In genomic region chr3:185912512-185912911, GRCh38 we compare ENCODE assay signal across 14 cellular contexts. TPM values are rescaled to one million over a fixed set of nuclear protein-coding genes. Genes with fewer than 3 reads are reported as not detected.
A peak's percentile ranks its signal among the peaks of the same experiment; 100 is the strongest.
DNase-seq lines count a peak whose midpoint lies in the region; ATAC-seq, FAIRE-seq and TF ChIP-seq lines count a peak whose summit lies in the region.
"Had no signal": no experiment of that assay in that cellular context is flagged by ENCODE, and none has a peak within 500 bp of the region (broad histone marks: within the 10 kb centered on the region; RNA-seq: fewer than 3 reads in every experiment).

No MANE protein-coding gene starts in this region.

- H4K20me1 ChIP-seq in HepG2 (ENCODE audit: insufficient read depth, low read length): peaks cover 27% of the 10 kb centered on the region

- POLR2A ChIA-PET in HepG2 (lab: Yijun Ruan, JAX): interaction anchor here (1.1 to 1.5 kb wide), 4 partner anchors 11 to 54 kb away, joined by 3 to 4 read pairs (median 4); no protein-coding TSS in a partner anchor

- H3K79me2 ChIP-seq in HepG2 (ENCODE audit: insufficient read depth, low read length): peaks cover 9% of the 10 kb centered on the region

- H3K9ac ChIP-seq in HepG2 (ENCODE audit: insufficient read depth, low read depth, low read length): no peak overlapping the region
- H3K9ac ChIP-seq in SK-N-MC (ENCODE audit: insufficient read length): no peak overlapping the region

- peaks cover 6 to 16% of the 10 kb centered on the region in 2 donors for H3K4me1 Mint-ChIP-seq in effector memory CD8-positive, alpha-beta T cell (ENCODE audit: low read depth in 2 of 2)

- WGBS in HepG2 (ENCODE audit: low lambda C conversion rate): 93% methylated on average over 11 of the region's 11 CpGs
- WGBS in right lobe of liver (ENCODE audit: insufficient coverage, low coverage, low lambda C conversion rate, missing lambda C conversion rate): 88% methylated on average over 7 of the region's 11 CpGs

- CTCF ChIA-PET in HepG2 (lab: Yijun Ruan, JAX; ENCODE audit: low intra/inter-chr PET ratio, low total read pairs): no interaction called here

- no peak overlapping the region for H3K4me2 ChIP-seq in HepG2 (ENCODE audit: low read depth, low read length)
- H3K4me2 ChIP-seq: PC-9 had no signal

- H3K4me1 ChIP-seq in HepG2 (ENCODE audit: insufficient read depth, low read length) (no peaks in the 10 kb centered on the region), right lobe of liver (no peaks in the 10 kb centered on the region)

- no peak overlapping the region for H3K4me3 Mint-ChIP-seq in effector memory CD8-positive, alpha-beta T cell
- H3K4me3 Mint-ChIP-seq: H9 had no signal

- ATAC-seq in HepG2 (no peak), right lobe of liver (no peak), GM19455 (IDR thresholded peaks at IDR 0.05; ENCODE audit: unreplicated experiment) (no peak)
- ATAC-seq in effector memory CD8-positive, alpha-beta T cell (replicated peaks): no peak

- H3K9me3 Mint-ChIP-seq in effector memory CD8-positive, alpha-beta T cell: no peaks in the 10 kb centered on the region
- H3K9me3 Mint-ChIP-seq: H9 had no signal

- H3K9me3 ChIP-seq in HepG2 (ENCODE audit: low read length): no peaks in the 10 kb centered on the region
- no peaks in the 10 kb centered on the region for H3K9me3 ChIP-seq in right lobe of liver
- no peaks in the 10 kb centered on the region for H3K9me3 ChIP-seq in SK-N-MC (ENCODE audit: low read depth, low read length)

- TF ChIP-seq EP300 in HepG2 (IDR thresholded peaks at IDR 0.05; ENCODE audit: low read depth in 2 of 2, low read length in 2 of 2) (no peak), HepG2 (CRISPR knock-in tag; IDR thresholded peaks at IDR 0.05; ENCODE audit: borderline replicate concordance) (no peak)

- TF ChIP-seq POLR2A in HepG2 (IDR thresholded peaks at IDR 0.05; ENCODE audit: insufficient read depth in 1 of 2, low read depth in 2 of 2, low read length in 2 of 2) (no peak), right lobe of liver (IDR thresholded peaks at IDR 0.05) (no peak)

- H3K27ac ChIP-seq in HepG2 (ENCODE audit: extremely low read length, insufficient read depth, low read length) (no peak overlapping the region), right lobe of liver (no peak overlapping the region), SK-N-MC (peak overlapping the region; percentile 42; the same call in 1 of the 2 replicates)
- H3K27ac ChIP-seq: C4-2B had no signal

- peaks cover 0 to 17% of the 10 kb centered on the region in 2 experiments; a peak in 3 of 5 replicates for H3K36me3 ChIP-seq in HepG2 (replicated peaks in 1 of 2; ENCODE audit: control insufficient read depth in 1 of 2, insufficient read depth in 2 of 2, low read length in 2 of 2)
- H3K36me3 ChIP-seq in right lobe of liver: peaks cover 4 to 33% (median 15%) of the 10 kb centered on the region in 4 donors
- peaks cover 46% of the 10 kb centered on the region for H3K36me3 ChIP-seq in SK-N-MC (ENCODE audit: insufficient read depth, low read length)

- no peak for TF ChIP-seq RAD21 in HepG2 (CRISPR knock-in tag; IDR thresholded peaks at IDR 0.05)

- H3K27me3 ChIP-seq in HepG2 (ENCODE audit: control insufficient read depth in 1 of 2, insufficient read depth in 2 of 2, low read length in 2 of 2) (no peaks in the 10 kb centered on the region), right lobe of liver (no peaks in the 10 kb centered on the region)

- no peak overlapping the region for H2AFZ ChIP-seq in HepG2 (ENCODE audit: low read length)
- H2AFZ ChIP-seq: PC-9 had no signal

- H3K36me3 Mint-ChIP-seq in effector memory CD8-positive, alpha-beta T cell (ENCODE audit: insufficient read depth): peaks cover 74% of the 10 kb centered on the region

- TF ChIP-seq CTCF in HepG2 (CRISPR knock-in tag; IDR thresholded peaks at IDR 0.05) (no peak), right lobe of liver (IDR thresholded peaks at IDR 0.05) (no peak)

- in situ Hi-C loops in HepG2 (cut with HindIII; ENCODE audit: extremely low pct_ligation_motif_present, low pct_unique_long_range_greater_than_20kb): no loop called here

- intact Hi-C loops in HepG2 (cut with micrococcal nuclease; ENCODE audit: unreplicated experiment) (loop anchor here (5.0 kb wide), 1 partner anchor 85 kb away; the partner anchor contains the start of gene IGF2BP2), right lobe of liver (cut with DNase I) (no loop called here)

- DNase-seq in HepG2 (ENCODE audit: low spot score) (no peak), right lobe of liver (no peak), SK-N-MC (ENCODE audit: low read depth, low spot score) (no peak), NCI-H1105 (lab: John Stamatoyannopoulos, UW) (no peak), H4 (ENCODE audit: low spot score) (no peak)
- DNase-seq in effector memory CD8-positive, alpha-beta T cell: no peak
- DNase-seq: COR-L47, H9, KBM-7, NCI-H1436 treated with DMSO at 0.1 percent for 48 hours, NCI-H2081, PC-9 had no signal

- H3K27ac Mint-ChIP-seq in effector memory CD8-positive, alpha-beta T cell: peak overlapping the region; percentile 26 to 41

- no peaks in the 10 kb centered on the region for H3K27me3 Mint-ChIP-seq in effector memory CD8-positive, alpha-beta T cell

- H3K4me3 ChIP-seq in HepG2 (replicated peaks in 1 of 3; ENCODE audit: insufficient read depth in 1 of 3, low read depth in 2 of 3, low read length in 3 of 3): no peak overlapping the region
- H3K4me3 ChIP-seq in right lobe of liver: no peak overlapping the region
- H3K4me3 ChIP-seq in SK-N-MC: no peak overlapping the region
- H3K4me3 ChIP-seq: PC-9 had no signal

- FAIRE-seq in HepG2 (lab: Jason Lieb, UNC): no peak

- no TSS peak for BruUV-seq in HepG2 (replicated peaks; lab: Mats Ljungman, UMichigan)

TF ChIP-seq in HepG2, 621 proteins besides CTCF, POLR2A, EP300 and RAD21:
- TF ChIP-seq ZBTB20 (CRISPR knock-in tag; IDR thresholded peaks at IDR 0.05; ENCODE audit: borderline replicate concordance, low read depth) (no peak), SNAI1 (CRISPR knock-in tag; IDR thresholded peaks at IDR 0.05; ENCODE audit: borderline replicate concordance) (no peak), POLR2G (IDR thresholded peaks at IDR 0.05; ENCODE audit: low read depth, low read length) (0 out of 2 replicates have a peak, but pooled peaks have one; percentile 22), KDM2A (CRISPR knock-in tag; IDR thresholded peaks at IDR 0.05; ENCODE audit: borderline replicate concordance, low read depth) (peak; percentile 40; the same call in 1 of the 2 replicates), REPIN1 (CRISPR knock-in tag; IDR thresholded peaks at IDR 0.05; ENCODE audit: borderline replicate concordance, low read depth) (0 out of 2 replicates have a peak, but pooled peaks have one; percentile 22)

RNA-seq across cellular contexts. Expression of gene TRA2B, which starts 25.3 kb away (rescaled TPM):
- total RNA-seq in HepG2 (2016; rRNA removed; fragmentation: Illumina TruSeq; extraction: Trizol) (241 and 259 TPM in 2 replicates), right lobe of liver (10 to 100 TPM; 31.0 to 68.5 (median 49.6) TPM)
- total RNA-seq in HepG2 (2016; cell fraction: cytosol; rRNA removed; fragmentation: Illumina TruSeq; extraction: Trizol; ENCODE audit: low read depth): 38.2 and 46.4 TPM in 2 replicates
- total RNA-seq in HepG2 (2016; cell fraction: insoluble cytoplasmic fraction; rRNA removed; fragmentation: Illumina TruSeq; extraction: Trizol): 252 and 280 TPM in 2 replicates
- total RNA-seq in HepG2 (2016; cell fraction: membrane; rRNA removed; fragmentation: Illumina TruSeq; extraction: Trizol): 76.5 and 81.0 TPM in 2 replicates
- 391 and 395 TPM in 2 replicates for total RNA-seq in HepG2 (2016; cell fraction: nucleus; rRNA removed; fragmentation: Illumina TruSeq; extraction: Trizol)
- 83.9 and 105 TPM in 2 replicates for polyA plus RNA-seq in HepG2 (2011; rRNA removed)
- polyA plus RNA-seq in HepG2 (2011; cell fraction: cytosol; rRNA removed): 65.0 and 65.1 TPM in 2 replicates
- 235 and 261 TPM in 2 replicates for polyA plus RNA-seq in HepG2 (2011; cell fraction: nucleus; rRNA removed)
- polyA plus RNA-seq in HepG2 (2012): 62.0 and 93.0 TPM in 2 replicates
- 42.7 and 46.3 TPM in 2 replicates for polyA plus RNA-seq in HepG2 (2016; cell fraction: cytosol; fragmentation: Illumina TruSeq; extraction: Trizol; ENCODE audit: low read depth)
- polyA plus RNA-seq in HepG2 (2016; cell fraction: insoluble cytoplasmic fraction; fragmentation: Illumina TruSeq; extraction: Trizol; ENCODE audit: low read depth): 362 and 401 TPM in 2 replicates
- polyA plus RNA-seq in HepG2 (2016; cell fraction: membrane; fragmentation: Illumina TruSeq; extraction: Trizol; ENCODE audit: low read depth): 75.5 and 84.5 TPM in 2 replicates
- 261 and 267 TPM in 2 replicates for polyA plus RNA-seq in HepG2 (2016; cell fraction: nucleus; fragmentation: Illumina TruSeq; extraction: Trizol; ENCODE audit: insufficient read depth, low read depth)
- polyA minus RNA-seq in HepG2 (2011; rRNA and poly(A)+ RNA removed; ENCODE audit: low replicate concordance): 162 and 478 TPM in 2 replicates
- polyA minus RNA-seq in HepG2 (2011; cell fraction: cytosol; rRNA and poly(A)+ RNA removed): 95.7 and 153 TPM in 2 replicates
- polyA minus RNA-seq in HepG2 (2011; cell fraction: nucleus; rRNA and poly(A)+ RNA removed): 674 and 713 TPM in 2 replicates
- 336 and 367 TPM in 2 replicates for total RNA-seq in H4 (2014; rRNA removed; shearing (Covaris generic))
